12 cellular contexts compared by ENCODE assay signal in genomic region chr20:48329676-48330644, GRCh38.
DNase-seq lines count a peak whose midpoint lies in the region; ATAC-seq, FAIRE-seq and TF ChIP-seq lines count a peak whose summit lies in the region.
"Had no signal": no experiment of that assay in that cellular context is flagged by ENCODE, and none has a peak within 500 bp of the region (broad histone marks: within the 10 kb centered on the region; RNA-seq: fewer than 3 reads in every experiment).

No MANE protein-coding gene starts in this region.

- no peaks in the 10 kb centered on the region for H3K4me1 Mint-ChIP-seq in naive thymus-derived CD8-positive, alpha-beta T cell
- H3K4me1 Mint-ChIP-seq: CD4-positive, CD25-positive, alpha-beta regulatory T cell had no signal

- WGBS in heart left ventricle, 4 donors = 75 to 84% (median 80%) methylated on average over 7 to 8 of the region's 8 CpGs
- WGBS in esophagus muscularis mucosa = 70% methylated on average over 7 of the region's 8 CpGs

- intact Hi-C loops in heart left ventricle (cut with DNase I) = no loop called here
- intact Hi-C loops in esophagus muscularis mucosa (cut with DNase I) = no loop called here

- H3K27ac Mint-ChIP-seq in naive thymus-derived CD8-positive, alpha-beta T cell = no peak overlapping the region
- H3K27ac Mint-ChIP-seq: CD4-positive, CD25-positive, alpha-beta regulatory T cell; naive B cell had no signal

- ATAC-seq in heart left ventricle (peak in 1 of 4 donors; percentile 38), HG02763 (IDR thresholded peaks at IDR 0.05; ENCODE audit: unreplicated experiment) (no peak)
- no peak for ATAC-seq in naive thymus-derived CD8-positive, alpha-beta T cell

- no peak overlapping the region for H3K27ac ChIP-seq in heart left ventricle
- H3K27ac ChIP-seq in right atrium auricular region = no peak overlapping the region
- H3K27ac ChIP-seq in esophagus muscularis mucosa (replicated peaks in 1 of 4) = peak overlapping the region in 2 of 4 donors; percentile 3 to 34

- peak in 10 of 12 donors; percentile 12 to 51 (median 24) for TF ChIP-seq CTCF in heart left ventricle (IDR thresholded peaks at IDR 0.05)
- TF ChIP-seq CTCF in right atrium auricular region (IDR thresholded peaks at IDR 0.05) = peak in 1 of 2 donors; percentile 42
- TF ChIP-seq CTCF in esophagus muscularis mucosa (IDR thresholded peaks at IDR 0.05) = peak in 2 of 3 experiments; percentile 8 to 13

- TF ChIP-seq POLR2A in heart left ventricle (IDR thresholded peaks at IDR 0.05) (no peak), esophagus muscularis mucosa (IDR thresholded peaks at IDR 0.05; ENCODE audit: low read depth) (no peak), GM12892 (IDR thresholded peaks at IDR 0.05; ENCODE audit: low read depth, low read length) (no peak)

- H3K4me1 ChIP-seq in heart left ventricle = peaks cover 0 to 18% (median 4%) of the 10 kb centered on the region in 12 donors
- H3K4me1 ChIP-seq in right atrium auricular region = peaks cover 0 to 13% of the 10 kb centered on the region in 2 donors
- H3K4me1 ChIP-seq in esophagus muscularis mucosa = peaks cover 5 to 58% (median 44%) of the 10 kb centered on the region in 4 donors

- POLR2A ChIA-PET in naive thymus-derived CD8-positive, alpha-beta T cell (lab: Charles Lee) = no interaction called here

- H3K36me3 Mint-ChIP-seq in naive thymus-derived CD8-positive, alpha-beta T cell = no peaks in the 10 kb centered on the region
- H3K36me3 Mint-ChIP-seq: CD4-positive, CD25-positive, alpha-beta regulatory T cell; naive B cell had no signal

- H3K27me3 Mint-ChIP-seq in naive thymus-derived CD8-positive, alpha-beta T cell = peaks cover 10 to 22% (median 17%) of the 10 kb centered on the region in 5 donors

- H3K4me3 Mint-ChIP-seq in naive thymus-derived CD8-positive, alpha-beta T cell = no peak overlapping the region
- H3K4me3 Mint-ChIP-seq: CD4-positive, CD25-positive, alpha-beta regulatory T cell had no signal

- FAIRE-seq in urothelium cell line (lab: Jason Lieb, UNC) = no peak
- FAIRE-seq in GM12892 (lab: Jason Lieb, UNC) = no peak

- H3K36me3 ChIP-seq in heart left ventricle (no peaks in the 10 kb centered on the region), right atrium auricular region (no peaks in the 10 kb centered on the region), esophagus muscularis mucosa (no peaks in the 10 kb centered on the region)

- H3K4me3 ChIP-seq in heart left ventricle = no peak overlapping the region
- no peak overlapping the region for H3K4me3 ChIP-seq in right atrium auricular region
- no peak overlapping the region for H3K4me3 ChIP-seq in esophagus muscularis mucosa

- DNase-seq in heart left ventricle (no peak), right atrium auricular region (ENCODE audit: low spot score) (no peak), NCI-H69 (lab: John Stamatoyannopoulos, UW) (peak; percentile 35), esophagus muscularis mucosa (ENCODE audit: extremely low spot score) (no peak), urothelium cell line (ENCODE audit: low spot score) (peak; percentile 46), GM12892 (ENCODE audit: insufficient read length) (no peak)
- DNase-seq in naive thymus-derived CD8-positive, alpha-beta T cell = no peak
- DNase-seq: activated CD4-positive, alpha-beta T cell treated with anti-CD3 and anti-CD28 coated beads for 1 hour; CD4-positive, CD25-positive, alpha-beta regulatory T cell; cortex of kidney; naive B cell had no signal

- no peak for TF ChIP-seq EP300 in esophagus muscularis mucosa (IDR thresholded peaks at IDR 0.05)

- H3K9me3 ChIP-seq in heart left ventricle = no peaks in the 10 kb centered on the region
- no peaks in the 10 kb centered on the region for H3K9me3 ChIP-seq in right atrium auricular region
- H3K9me3 ChIP-seq in esophagus muscularis mucosa = no peaks in the 10 kb centered on the region

- H3K9me3 Mint-ChIP-seq in naive thymus-derived CD8-positive, alpha-beta T cell = no peaks in the 10 kb centered on the region
- H3K9me3 Mint-ChIP-seq: CD4-positive, CD25-positive, alpha-beta regulatory T cell; naive B cell had no signal

- peaks cover 0 to 6% (median 0%) of the 10 kb centered on the region in 9 donors for H3K27me3 ChIP-seq in heart left ventricle
- no peaks in the 10 kb centered on the region for H3K27me3 ChIP-seq in right atrium auricular region
- no peaks in the 10 kb centered on the region for H3K27me3 ChIP-seq in esophagus muscularis mucosa

Comparison
In these comparisons a context has a peak if more than half of its experiments do, and no peak if none do; other contexts are left out.
1. DNase-seq: peak in NCI-H69 (single experiment) and urothelium cell line (single experiment); none in heart left ventricle (0 of 5), right atrium auricular region (single experiment), esophagus muscularis mucosa (single experiment), naive thymus-derived CD8-positive, alpha-beta T cell (0 of 10) and GM12892 (single experiment).